24 cellular contexts compared by ENCODE assay signal in genomic region chr1:55055951-55056631, GRCh38. TPM values are rescaled to one million over a fixed set of nuclear protein-coding genes. Genes with fewer than 3 reads are reported as not detected.
DNase-seq lines count a peak whose midpoint lies in the region; ATAC-seq and TF ChIP-seq lines count a peak whose summit lies in the region.
"Had no signal": no experiment of that assay in that cellular context is flagged by ENCODE, and none has a peak within 500 bp of the region (broad histone marks: within the 10 kb centered on the region; RNA-seq: fewer than 3 reads in every experiment).

No MANE protein-coding gene starts in this region.

- H3K4me3 Mint-ChIP-seq in central memory CD8-positive, alpha-beta T cell: peak overlapping the region; percentile 23
- no peak overlapping the region for H3K4me3 Mint-ChIP-seq in neural progenitor cell
- H3K4me3 Mint-ChIP-seq: CD4-positive, alpha-beta T cell had no signal

- H3K4me2 ChIP-seq in neural progenitor cell (no peak overlapping the region), PC-9 (no peak overlapping the region)

- 91 to 96% (median 93%) methylated on average over 21 to 42 of the region's 42 CpGs for WGBS in stomach, 5 donors

- no peak for TF ChIP-seq POLR2A in stomach (IDR thresholded peaks at IDR 0.05)

- no peaks in the 10 kb centered on the region for H3K36me3 Mint-ChIP-seq in central memory CD8-positive, alpha-beta T cell (ENCODE audit: insufficient read depth)
- no peaks in the 10 kb centered on the region for H3K36me3 Mint-ChIP-seq in neural progenitor cell

- H3K36me3 ChIP-seq in H7 (replicated peaks; ENCODE audit: control insufficient read depth, insufficient read depth, low read length) (peaks cover 3% of the 10 kb centered on the region), neural progenitor cell (no peaks in the 10 kb centered on the region), stomach (no peaks in the 10 kb centered on the region), PC-9 (ENCODE audit: low read depth) (no peaks in the 10 kb centered on the region)

- CTCF ChIA-PET in PC-9 (lab: Charles Lee): no interaction called here

- DNase-seq in H7: peak; percentile 56
- no peak for DNase-seq in central memory CD8-positive, alpha-beta T cell (ENCODE audit: low spot score in 2 of 2)
- DNase-seq in neural progenitor cell (ENCODE audit: low spot score): no peak
- peak; percentile 10 for DNase-seq in stomach
- DNase-seq in PC-9: no peak
- no peak for DNase-seq in DMS79 treated with DMSO at 0.1 percent for 48 hours (lab: John Stamatoyannopoulos, UW)
- DNase-seq: COR-L47, DMS 273 treated with DMSO at 0.1 percent for 48 hours, HCEC 1CT, KG1, NCI-H1092 treated with DMSO at 0.1 percent for 48 hours, NCI-H146, NCI-H2081, NCI-H2171, NCI-H526, OCI-M1, SHP77 treated with DMSO at 0.1 percent for 48 hours had no signal

- H3K4me1 Mint-ChIP-seq in central memory CD8-positive, alpha-beta T cell: no peaks in the 10 kb centered on the region
- H3K4me1 Mint-ChIP-seq in neural progenitor cell: peaks cover 17% of the 10 kb centered on the region

- BruUV-seq in PC-9 (replicated peaks; lab: Mats Ljungman, UMichigan): no TSS peak

- H3K27me3 ChIP-seq in H7 (ENCODE audit: control insufficient read depth, insufficient read depth, low read length): no peaks in the 10 kb centered on the region
- H3K27me3 ChIP-seq in neural progenitor cell: no peaks in the 10 kb centered on the region
- no peaks in the 10 kb centered on the region for H3K27me3 ChIP-seq in stomach
- no peaks in the 10 kb centered on the region for H3K27me3 ChIP-seq in PC-9 (ENCODE audit: insufficient read depth, low read depth)

- H2AFZ ChIP-seq in neural progenitor cell (replicated peaks): no peak overlapping the region
- no peak overlapping the region for H2AFZ ChIP-seq in PC-9
- H2AFZ ChIP-seq: GM23248 had no signal

- no peak overlapping the region for H3K27ac Mint-ChIP-seq in central memory CD8-positive, alpha-beta T cell (ENCODE audit: low read depth)
- peak overlapping the region; percentile 17 for H3K27ac Mint-ChIP-seq in neural progenitor cell
- H3K27ac Mint-ChIP-seq: CD4-positive, alpha-beta T cell had no signal

- ATAC-seq in central memory CD8-positive, alpha-beta T cell (replicated peaks; ENCODE audit: extremely low read depth, poor library complexity, severe bottlenecking): no peak
- no peak for ATAC-seq in HG02981 (IDR thresholded peaks at IDR 0.05; ENCODE audit: unreplicated experiment)

- H3K4me3 ChIP-seq in H7 (ENCODE audit: insufficient read depth, low read depth, low read length) (no peak overlapping the region), neural progenitor cell (no peak overlapping the region), stomach (no peak overlapping the region), PC-9 (no peak overlapping the region)
- H3K4me3 ChIP-seq: GM23248, SK-N-MC had no signal

- no peak overlapping the region for H3K9ac ChIP-seq in neural progenitor cell
- H3K9ac ChIP-seq: GM23248 had no signal

- H3K79me2 ChIP-seq in neural progenitor cell (ENCODE audit: low read depth): no peaks in the 10 kb centered on the region
- no peaks in the 10 kb centered on the region for H3K79me2 ChIP-seq in PC-9 (ENCODE audit: low read depth)

- no peak for TF ChIP-seq CTCF in neural progenitor cell (IDR thresholded peaks at IDR 0.05)
- no peak for TF ChIP-seq CTCF in stomach (IDR thresholded peaks at IDR 0.05)
- TF ChIP-seq CTCF in PC-9 (conservative IDR thresholded peaks at IDR 0.05): no peak

- no peaks in the 10 kb centered on the region for H3K4me1 ChIP-seq in neural progenitor cell
- peaks cover 0 to 6% (median 0%) of the 10 kb centered on the region in 4 donors for H3K4me1 ChIP-seq in stomach
- H3K4me1 ChIP-seq in PC-9 (replicated peaks; ENCODE audit: insufficient read depth): no peaks in the 10 kb centered on the region

- no peaks in the 10 kb centered on the region for H3K9me2 ChIP-seq in PC-9 (ENCODE audit: insufficient read depth)

- H3F3A ChIP-seq in neural progenitor cell (ENCODE audit: low read depth) (no peaks in the 10 kb centered on the region), PC-9 (ENCODE audit: insufficient read depth, low read depth) (no peaks in the 10 kb centered on the region)

- H3K9me3 ChIP-seq in neural progenitor cell (ENCODE audit: low read depth): no peaks in the 10 kb centered on the region
- H3K9me3 ChIP-seq in stomach: no peaks in the 10 kb centered on the region
- no peaks in the 10 kb centered on the region for H3K9me3 ChIP-seq in PC-9 (ENCODE audit: insufficient read depth, low read depth)

- POLR2A ChIA-PET in PC-9 (lab: Charles Lee; ENCODE audit: unreplicated experiment): no interaction called here

- intact Hi-C loops in stomach (cut with DNase I; ENCODE audit: low total_unique reads): no loop called here
- intact Hi-C loops in PC-9 (cut with micrococcal nuclease; ENCODE audit: unreplicated experiment): no loop called here

- TF ChIP-seq EP300 in stomach (IDR thresholded peaks at IDR 0.05): no peak

- no peaks in the 10 kb centered on the region for H3K9me3 Mint-ChIP-seq in central memory CD8-positive, alpha-beta T cell
- no peaks in the 10 kb centered on the region for H3K9me3 Mint-ChIP-seq in neural progenitor cell
- H3K9me3 Mint-ChIP-seq: CD4-positive, alpha-beta T cell had no signal

- no peaks in the 10 kb centered on the region for H4K20me1 ChIP-seq in neural progenitor cell (ENCODE audit: low read depth)
- no peaks in the 10 kb centered on the region for H4K20me1 ChIP-seq in PC-9 (ENCODE audit: insufficient read depth)

- H3K27me3 Mint-ChIP-seq in central memory CD8-positive, alpha-beta T cell: no peaks in the 10 kb centered on the region
- H3K27me3 Mint-ChIP-seq in neural progenitor cell (ENCODE audit: insufficient read depth, low read depth): peaks cover 7% of the 10 kb centered on the region
- H3K27me3 Mint-ChIP-seq: CD4-positive, alpha-beta T cell had no signal

- no peak overlapping the region for H3K27ac ChIP-seq in neural progenitor cell
- no peak overlapping the region for H3K27ac ChIP-seq in stomach
- H3K27ac ChIP-seq in PC-9: no peak overlapping the region
- H3K27ac ChIP-seq: GM23248, SK-N-MC had no signal

RNA-seq across cellular contexts. Expression of gene PCSK9, which starts 16.7 kb away (rescaled TPM):
- 103 and 171 TPM in 2 replicates for total RNA-seq in H7 (2014; rRNA removed; shearing (Covaris generic))
- total RNA-seq in neural progenitor cell (ENCODE audit: low replicate concordance) (4.5 and 13.7 TPM in 2 replicates), stomach (10 to 100 TPM in 1 of 5 donors, 1 to 10 TPM in 3, not detected in 1; 1.1 to 26.1 (median 2.2) TPM), PC-9 (2021) (60.7 and 133 TPM in 2 replicates)
- polyA plus RNA-seq in stomach: 1 to 10 TPM in 2 of 3 donors, not detected in 1; 2.6 to 4.4 TPM
- total RNA-seq: CD4-positive, alpha-beta T cell; RPMI7951 had no signal

RNA-seq across cellular contexts. Expression of gene BSND, which starts 57.4 kb away (rescaled TPM):
- total RNA-seq in H7 (2014; rRNA removed; shearing (Covaris generic)): 0.30 and 0.62 TPM in 2 replicates
- total RNA-seq in neural progenitor cell (ENCODE audit: low replicate concordance) (not detected in 2 replicates), stomach (not detected), PC-9 (2021) (0.09 TPM in 1 of 2 replicates, not detected in the other)
- not detected for polyA plus RNA-seq in stomach
- total RNA-seq: CD4-positive, alpha-beta T cell; GM23248; HT1080; RPMI7951 had no signal
- polyA plus RNA-seq: BJ, GM23248 had no signal

Comparison
In these comparisons a context has a peak if more than half of its experiments do, and no peak if none do; other contexts are left out.
1. DNase-seq: peak in H7 (single experiment) and stomach (single experiment); none in central memory CD8-positive, alpha-beta T cell (0 of 2), neural progenitor cell (single experiment), PC-9 (0 of 2) and DMS79 treated with DMSO at 0.1 percent for 48 hours (single experiment).